In genomic region chr4:120517966-120518365, GRCh38 we compare ENCODE assay signal across 8 cellular contexts.
DNase-seq lines count a peak whose midpoint lies in the region; TF ChIP-seq lines count a peak whose summit lies in the region.

No MANE protein-coding gene starts in this region.

- TF ChIP-seq CTCF in coronary artery (IDR thresholded peaks at IDR 0.05) = no peak
- no peak for TF ChIP-seq CTCF in lower leg skin (IDR thresholded peaks at IDR 0.05)

- H3K9me3 ChIP-seq in muscle layer of duodenum (ENCODE audit: control insufficient read depth in 1 of 2, low read length in 2 of 2) = peaks cover 0 to 3% of the 10 kb centered on the region in 2 donors

- no peak overlapping the region for H3K27ac ChIP-seq in coronary artery
- H3K27ac ChIP-seq in muscle layer of duodenum (ENCODE audit: low read length) = no peak overlapping the region

- WGBS in lower leg skin, 2 donors = 72 to 78% methylated on average over 3 of the region's 3 CpGs

- H3K4me1 ChIP-seq in muscle layer of duodenum (ENCODE audit: control insufficient read depth in 1 of 2, insufficient read depth in 2 of 2, low read length in 2 of 2) = no peaks in the 10 kb centered on the region

- no peaks in the 10 kb centered on the region for H3K36me3 ChIP-seq in muscle layer of duodenum (ENCODE audit: control insufficient read depth in 1 of 2, insufficient read depth in 2 of 2, low read length in 2 of 2)

- no peak overlapping the region for H3K4me3 ChIP-seq in Jurkat, Clone E6-1 (ENCODE audit: low read length)
- H3K4me3 ChIP-seq in coronary artery (peak overlapping the region; percentile 25), muscle layer of duodenum (ENCODE audit: low read depth in 1 of 2, low read length in 2 of 2) (peak overlapping the region; percentile 12 to 34), lower leg skin (ENCODE audit: low read depth, poor library complexity, severe bottlenecking) (no peak overlapping the region)

- DNase-seq in DMS53 (lab: John Stamatoyannopoulos, UW) (peak; percentile 87), coronary artery (ENCODE audit: low spot score) (no peak), germinal center (ENCODE audit: low spot score) (no peak), lower leg skin (ENCODE audit: low spot score in 2 of 2) (no peak), COR-L47 (lab: John Stamatoyannopoulos, UW) (no peak)
- DNase-seq in Jurkat, Clone E6-1 (ENCODE audit: low read depth, low spot score) = peak; percentile 31
- DNase-seq in NK-92 treated with Interleukin-12 subunit alpha and Interleukin-12 subunit beta, amount 100 ng/mL, for 24 hours (lab: John Stamatoyannopoulos, UW) = no peak

- TF ChIP-seq POLR2A in lower leg skin (IDR thresholded peaks at IDR 0.05) = no peak

- intact Hi-C loops in lower leg skin (cut with DNase I; ENCODE audit: low total_unique reads) = no loop called here

- no peaks in the 10 kb centered on the region for H3K27me3 ChIP-seq in muscle layer of duodenum (ENCODE audit: low read depth, low read length)

Comparison
In these comparisons a context has a peak if more than half of its experiments do, and no peak if none do; other contexts are left out.
1. DNase-seq: peak in DMS53 (single experiment) and Jurkat, Clone E6-1 (single experiment); none in coronary artery (single experiment), germinal center (single experiment), lower leg skin (0 of 2), NK-92 treated with Interleukin-12 subunit alpha and Interleukin-12 subunit beta, amount 100 ng/mL, for 24 hours (single experiment) and COR-L47 (single experiment).
2. H3K4me3 ChIP-seq: peak in coronary artery (single experiment) and muscle layer of duodenum (2 of 2); none in Jurkat, Clone E6-1 (single experiment) and lower leg skin (single experiment).